ENCODE assay signal across 9 cellular contexts in genomic region chr12:119180380-119181040, GRCh38. TPM values are rescaled to one million over a fixed set of nuclear protein-coding genes. Genes with fewer than 3 reads are reported as not detected.
DNase-seq lines count a peak whose midpoint lies in the region; ATAC-seq, FAIRE-seq and TF ChIP-seq lines count a peak whose summit lies in the region.
"Had no signal": no experiment of that assay in that cellular context is flagged by ENCODE, and none has a peak within 500 bp of the region (broad histone marks: within the 10 kb centered on the region; RNA-seq: fewer than 3 reads in every experiment).

No MANE protein-coding gene starts in this region.

- ATAC-seq in heart left ventricle (peak in 1 of 4 donors; percentile 8), pancreas (peak in 2 of 4 donors; percentile 14 to 34), GM18907 (IDR thresholded peaks at IDR 0.05; ENCODE audit: unreplicated experiment) (no peak)

- no peak overlapping the region for H3K27ac Mint-ChIP-seq in activated naive CD8-positive, alpha-beta T cell treated with anti-CD3 and anti-CD28 coated beads for 36 hours

- H3K9me3 Mint-ChIP-seq in activated naive CD8-positive, alpha-beta T cell treated with anti-CD3 and anti-CD28 coated beads for 36 hours: no peaks in the 10 kb centered on the region

- H3K9ac ChIP-seq in SK-N-MC (ENCODE audit: insufficient read length): peak overlapping the region; percentile 84

- H3K27ac ChIP-seq in SK-N-MC (peak overlapping the region; percentile 87), heart left ventricle (peak overlapping the region; percentile 88 to 99 (median 96)), pancreas (peak overlapping the region in 3 of 4 donors; percentile 41 to 91 (median 89))

- H3K9me3 ChIP-seq in SK-N-MC (ENCODE audit: low read depth, low read length) (no peaks in the 10 kb centered on the region), heart left ventricle (no peaks in the 10 kb centered on the region), pancreas (no peaks in the 10 kb centered on the region)

- H3K27me3 Mint-ChIP-seq in activated naive CD8-positive, alpha-beta T cell treated with anti-CD3 and anti-CD28 coated beads for 36 hours: peaks cover 37% of the 10 kb centered on the region

- H3K4me1 ChIP-seq in heart left ventricle (peaks cover 0 to 54% (median 23%) of the 10 kb centered on the region in 12 donors), pancreas (peaks cover 0 to 5% (median 0%) of the 10 kb centered on the region in 3 donors)

- H3K4me3 ChIP-seq in AG10803 (ENCODE audit: low read length) (peak overlapping the region; percentile 63), SK-N-MC (peak overlapping the region; percentile 80), heart left ventricle (peak overlapping the region; percentile 53 to 83 (median 72)), pancreas (peak overlapping the region; percentile 1 to 49 (median 18))

- TF ChIP-seq POLR2A in heart left ventricle (IDR thresholded peaks at IDR 0.05): no peak

- no peak for FAIRE-seq in pancreas (lab: Jason Lieb, UNC)

- TF ChIP-seq CTCF in AG10803 (conservative IDR thresholded peaks at IDR 0.05; ENCODE audit: low read length) (peak; percentile 6; the same call in 1 of the 2 replicates), heart left ventricle (IDR thresholded peaks at IDR 0.05) (no peak), pancreas (IDR thresholded peaks at IDR 0.05) (no peak)

- intact Hi-C loops in heart left ventricle (cut with DNase I) (loop anchor here in 4 of 10 donors (5.0 to 10.0 kb wide), 3 partner anchors 67 to 232 kb away; no protein-coding TSS in a partner anchor), pancreas (cut with DNase I) (no loop called here)

- no peaks in the 10 kb centered on the region for H3K36me3 ChIP-seq in SK-N-MC (ENCODE audit: insufficient read depth, low read length)
- H3K36me3 ChIP-seq in heart left ventricle: no peaks in the 10 kb centered on the region
- H3K36me3 ChIP-seq in pancreas: no peaks in the 10 kb centered on the region

- WGBS in heart left ventricle, 4 donors: 20 to 26% (median 21%) methylated on average over 7 of the region's 7 CpGs
- 41 to 56% methylated on average over 7 of the region's 7 CpGs for WGBS in pancreas, 2 donors

- no peaks in the 10 kb centered on the region for H3K36me3 Mint-ChIP-seq in activated naive CD8-positive, alpha-beta T cell treated with anti-CD3 and anti-CD28 coated beads for 36 hours

- H3K4me3 Mint-ChIP-seq in activated naive CD8-positive, alpha-beta T cell treated with anti-CD3 and anti-CD28 coated beads for 36 hours: no peak overlapping the region

- H3K27me3 ChIP-seq in heart left ventricle: no peaks in the 10 kb centered on the region
- H3K27me3 ChIP-seq in pancreas: peaks cover 0 to 5% (median 0%) of the 10 kb centered on the region in 4 donors

- no peaks in the 10 kb centered on the region for H3K4me1 Mint-ChIP-seq in activated naive CD8-positive, alpha-beta T cell treated with anti-CD3 and anti-CD28 coated beads for 36 hours

- DNase-seq in AG10803 (ENCODE audit: low read depth) (peak; percentile 74), SK-N-MC (ENCODE audit: low read depth, low spot score) (no peak), heart left ventricle (peak in 4 of 5 donors; percentile 55 to 63 (median 62)), pancreas (no peak), NCI-H146 treated with DMSO at 0.1 percent for 48 hours (lab: John Stamatoyannopoulos, UW; ENCODE audit: unreplicated experiment) (no peak), OCI-M2 (lab: John Stamatoyannopoulos, UW; ENCODE audit: unreplicated experiment) (no peak)
- no peak for DNase-seq in activated naive CD8-positive, alpha-beta T cell treated with anti-CD3 and anti-CD28 coated beads for 36 hours
- DNase-seq: foreskin melanocyte had no signal

RNA-seq across cellular contexts. Expression of gene HSPB8, which starts 1.8 kb away (rescaled TPM):
- total RNA-seq in heart left ventricle: 100 to 1,000 TPM; 417 to 662 (median 558) TPM
- polyA plus RNA-seq in heart left ventricle: 100 to 1,000 TPM; 446 to 523 TPM
- total RNA-seq in pancreas: 10 to 100 TPM in 2 of 6 donors, 1 to 10 TPM in 4; 5.4 to 21.2 (median 8.3) TPM
- polyA plus RNA-seq in pancreas: 10 to 100 TPM; 10.5 to 11.1 TPM
- not detected for total RNA-seq in activated naive CD8-positive, alpha-beta T cell treated with anti-CD3 and anti-CD28 coated beads for 36 hours

Comparison
In these comparisons a context has a peak if more than half of its experiments do, and no peak if none do; other contexts are left out.
1. DNase-seq: peak in AG10803 (single experiment) and heart left ventricle (4 of 5); none in SK-N-MC (single experiment), pancreas (0 of 6), NCI-H146 treated with DMSO at 0.1 percent for 48 hours (single experiment), OCI-M2 (single experiment) and activated naive CD8-positive, alpha-beta T cell treated with anti-CD3 and anti-CD28 coated beads for 36 hours (single experiment).
2. H3K4me3 ChIP-seq: peak in every context shown above with its lines; median percentile 80 in SK-N-MC; 72 in heart left ventricle; 63 in AG10803; 18 in pancreas.
3. RNA of gene HSPB8, which starts 1.8 kb away (total RNA-seq): 417 to 662 TPM in heart left ventricle; 5.4 to 21.2 TPM in pancreas and not detected in activated naive CD8-positive, alpha-beta T cell treated with anti-CD3 and anti-CD28 coated beads for 36 hours; every median in the first group is over 10 times any median in the second.
4. Peak in every context shown above with its lines, with median percentiles within 50 percentile points of each other: H3K27ac ChIP-seq.